9 cellular contexts compared by ENCODE assay signal in genomic region chr2:148814143-148814852, GRCh38.
DNase-seq lines count a peak whose midpoint lies in the region; ATAC-seq, FAIRE-seq and TF ChIP-seq lines count a peak whose summit lies in the region.
"Had no signal": no experiment of that assay in that cellular context is flagged by ENCODE, and none has a peak within 500 bp of the region (broad histone marks: within the 10 kb centered on the region; RNA-seq: fewer than 3 reads in every experiment).

No MANE protein-coding gene starts in this region.

- H3K36me3 ChIP-seq in adrenal gland (replicated peaks in 1 of 2): no peaks in the 10 kb centered on the region
- no peaks in the 10 kb centered on the region for H3K36me3 ChIP-seq in mucosa of stomach (ENCODE audit: control insufficient read depth, insufficient read depth, low read length)

- peak overlapping the region; percentile 23 to 84 (median 66) for H3K27ac ChIP-seq in adrenal gland

- 45 to 54% (median 49%) methylated on average over 6 of the region's 6 CpGs for WGBS in adrenal gland, 4 donors

- TF ChIP-seq POLR2A in adrenal gland (IDR thresholded peaks at IDR 0.05): no peak

- H3K4me1 ChIP-seq in adrenal gland (replicated peaks in 1 of 2): peaks cover 19 to 60% of the 10 kb centered on the region in 2 donors
- H3K4me1 ChIP-seq in mucosa of stomach (ENCODE audit: control insufficient read depth, insufficient read depth, low read length): peaks cover 16% of the 10 kb centered on the region

- DNase-seq in ELR (ENCODE audit: low read depth): peak; percentile 15
- DNase-seq in adrenal gland: peak in 5 of 7 donors; percentile 34 to 64 (median 53)
- DNase-seq in NCI-H82 (lab: John Stamatoyannopoulos, UW): no peak
- no peak for DNase-seq in NK-92 treated with Interleukin-12 subunit alpha and Interleukin-12 subunit beta, amount 100 ng/mL, for 24 hours (lab: John Stamatoyannopoulos, UW)
- DNase-seq in urothelium cell line (ENCODE audit: low spot score): no peak
- DNase-seq: NCI-H1105 treated with DMSO at 0.1 percent for 48 hours had no signal

- ATAC-seq in HG03097 (IDR thresholded peaks at IDR 0.05; ENCODE audit: low FRiP score, unreplicated experiment) (peak; percentile 6), GM18870 (IDR thresholded peaks at IDR 0.05; ENCODE audit: unreplicated experiment) (no peak)

- H3K9me3 ChIP-seq in adrenal gland (replicated peaks in 1 of 3): no peaks in the 10 kb centered on the region
- no peaks in the 10 kb centered on the region for H3K9me3 ChIP-seq in mucosa of stomach (ENCODE audit: control insufficient read depth, low read length)

- FAIRE-seq in urothelium cell line (lab: Jason Lieb, UNC): no peak

- H3K9ac ChIP-seq in mucosa of stomach (ENCODE audit: low read length): peak overlapping the region; percentile 53

- H3K4me3 ChIP-seq in adrenal gland: no peak overlapping the region
- H3K4me3 ChIP-seq in mucosa of stomach (ENCODE audit: low read length): peak overlapping the region; percentile 41

- intact Hi-C loops in adrenal gland (cut with DNase I): no loop called here

- TF ChIP-seq CTCF in adrenal gland (IDR thresholded peaks at IDR 0.05): no peak

- no peaks in the 10 kb centered on the region for H3K27me3 ChIP-seq in adrenal gland
- H3K27me3 ChIP-seq in mucosa of stomach (ENCODE audit: control insufficient read depth, insufficient read depth, low read length): no peaks in the 10 kb centered on the region

Comparison
In these comparisons a context has a peak if more than half of its experiments do, and no peak if none do; other contexts are left out.
1. DNase-seq: peak in ELR (single experiment) and adrenal gland (5 of 7); none in NCI-H82 (single experiment), NK-92 treated with Interleukin-12 subunit alpha and Interleukin-12 subunit beta, amount 100 ng/mL, for 24 hours (single experiment) and urothelium cell line (single experiment).